14 cellular contexts compared by ENCODE assay signal in the genomic region with DNA sequence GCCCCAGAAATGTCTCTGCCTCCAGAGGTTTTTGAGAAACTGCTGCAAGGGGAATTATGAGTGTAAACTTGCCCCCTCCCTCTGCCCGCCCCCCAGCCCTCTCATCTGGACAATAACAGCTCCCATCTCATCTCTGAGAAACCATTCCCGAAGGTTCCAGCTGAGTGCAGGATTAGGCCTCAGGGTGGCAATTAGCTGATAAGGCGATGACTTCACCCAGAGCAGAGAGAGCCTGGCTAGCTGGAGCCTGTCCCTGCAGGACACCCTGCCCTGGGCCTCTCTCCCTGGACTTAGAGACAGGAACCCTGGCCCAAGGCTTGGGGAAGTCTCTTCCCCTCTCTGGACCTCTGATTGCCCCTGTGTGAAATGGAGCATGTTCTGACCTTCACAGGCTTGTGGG. TPM values are rescaled to one million over a fixed set of nuclear protein-coding genes. Genes with fewer than 3 reads are reported as not detected.
DNase-seq lines count a peak whose midpoint lies in the region; ATAC-seq and TF ChIP-seq lines count a peak whose summit lies in the region.
"Had no signal": no experiment of that assay in that cellular context is flagged by ENCODE, and none has a peak within 500 bp of the region (broad histone marks: within the 10 kb centered on the region; RNA-seq: fewer than 3 reads in every experiment).

No MANE protein-coding gene starts in this region.

- WGBS in endodermal cell (ENCODE audit: insufficient coverage in 1 of 2, insufficient read length in 1 of 2), 2 experiments = 35 to 92% methylated on average over 2 to 3 of the region's 3 CpGs
- WGBS in mesodermal cell (ENCODE audit: insufficient coverage in 2 of 2), 2 experiments = 29 to 33% methylated on average over 1 of the region's 3 CpGs

- H3K4me1 ChIP-seq in endodermal cell (ENCODE audit: control insufficient read depth, insufficient read depth, low read length) = peaks cover 38% of the 10 kb centered on the region
- H3K4me1 ChIP-seq in mesodermal cell (ENCODE audit: control insufficient read depth, insufficient read depth, low read length, poor library complexity, severe bottlenecking) = peaks cover 55% of the 10 kb centered on the region
- no peaks in the 10 kb centered on the region for H3K4me1 ChIP-seq in lower lobe of right lung
- H3K4me1 ChIP-seq: ascending aorta had no signal

- no peaks in the 10 kb centered on the region for H3K9me3 Mint-ChIP-seq in endodermal cell

- no peak for ATAC-seq in lower lobe of right lung

- DNase-seq in AG08395 (ENCODE audit: low spot score) (peak; percentile 25), NCI-H2227 (lab: John Stamatoyannopoulos, UW; ENCODE audit: unreplicated experiment) (peak; percentile 16), endodermal cell (peak; percentile 75), lower lobe of right lung (no peak), T-helper 1 cell (no peak), T-helper 9 cell (no peak)
- no peak for DNase-seq in activated CD4-positive, alpha-beta T cell treated with anti-CD3 and anti-CD28 coated beads, Interleukin-2, amount 50 U/mL, for 48 hours
- DNase-seq: H7, NCI-H2081 treated with DMSO at 0.1 percent for 48 hours, RPMI8226 had no signal

- intact Hi-C loops in lower lobe of right lung (cut with DNase I) = no loop called here

- H3K27me3 ChIP-seq in endodermal cell (ENCODE audit: control insufficient read depth, insufficient read depth, low read length, poor library complexity, severe bottlenecking) (no peaks in the 10 kb centered on the region), lower lobe of right lung (ENCODE audit: low read depth) (peaks cover 21% of the 10 kb centered on the region)

- H3K4me1 Mint-ChIP-seq in endodermal cell = peaks cover 59% of the 10 kb centered on the region

- peaks cover 6% of the 10 kb centered on the region for H3K27me3 Mint-ChIP-seq in endodermal cell (ENCODE audit: insufficient read depth)

- H3K36me3 ChIP-seq in endodermal cell (ENCODE audit: control insufficient read depth, insufficient read depth, low read length) = no peaks in the 10 kb centered on the region
- H3K36me3 ChIP-seq in mesodermal cell (ENCODE audit: control insufficient read depth, insufficient read depth, low read length) = no peaks in the 10 kb centered on the region
- no peaks in the 10 kb centered on the region for H3K36me3 ChIP-seq in lower lobe of right lung
- H3K36me3 ChIP-seq: ascending aorta had no signal

- H3K27ac ChIP-seq in endodermal cell (ENCODE audit: low read depth, low read length) = no peak overlapping the region
- H3K27ac ChIP-seq in mesodermal cell (ENCODE audit: low read depth, low read length, severe bottlenecking) = peak overlapping the region; percentile 92
- H3K27ac ChIP-seq in lower lobe of right lung = no peak overlapping the region
- H3K27ac ChIP-seq: VCaP had no signal

- H3K9me3 ChIP-seq in endodermal cell (ENCODE audit: control insufficient read depth, low read length) (no peaks in the 10 kb centered on the region), mesodermal cell (ENCODE audit: control insufficient read depth, low read length) (no peaks in the 10 kb centered on the region), lower lobe of right lung (no peaks in the 10 kb centered on the region)
- H3K9me3 ChIP-seq: ascending aorta had no signal

- H3K36me3 Mint-ChIP-seq in endodermal cell (ENCODE audit: low read depth) = no peaks in the 10 kb centered on the region

- H3K4me3 Mint-ChIP-seq in endodermal cell = no peak overlapping the region

- H3K27ac Mint-ChIP-seq in endodermal cell = peak overlapping the region; percentile 74

- TF ChIP-seq CTCF in endodermal cell (conservative IDR thresholded peaks at IDR 0.05) (no peak), lower lobe of right lung (IDR thresholded peaks at IDR 0.05) (no peak)

- H3K4me3 ChIP-seq in endodermal cell (ENCODE audit: low read length) (no peak overlapping the region), mesodermal cell (ENCODE audit: extremely low read depth, insufficient read depth, low read length, poor library complexity, severe bottlenecking) (no peak overlapping the region), lower lobe of right lung (no peak overlapping the region)
- H3K4me3 ChIP-seq: ascending aorta had no signal

- H3K9ac ChIP-seq in endodermal cell (ENCODE audit: extremely low read depth, low read length, poor library complexity, severe bottlenecking) = no peak overlapping the region

RNA-seq across cellular contexts. Expression of gene HAND1, which starts 45.7 kb away (rescaled TPM):
- total RNA-seq in endodermal cell (not detected), lower lobe of right lung (0.21 TPM)
- polyA plus RNA-seq in endodermal cell (2013, experiment 1 of 2) = 4.8 TPM
- polyA plus RNA-seq in endodermal cell (2013, experiment 2 of 2) = 3.4 TPM
- polyA plus RNA-seq in mesodermal cell (2013, experiment 1 of 2) = 366 TPM
- 464 TPM for polyA plus RNA-seq in mesodermal cell (2013, experiment 2 of 2)
- total RNA-seq: ascending aorta, H7 had no signal
- polyA plus RNA-seq: AG04450 had no signal

Comparison
In these comparisons a context has a peak if more than half of its experiments do, and no peak if none do; other contexts are left out.
1. DNase-seq: peak in AG08395 (single experiment), NCI-H2227 (single experiment) and endodermal cell (single experiment); none in lower lobe of right lung (single experiment), T-helper 1 cell (0 of 5), activated CD4-positive, alpha-beta T cell treated with anti-CD3 and anti-CD28 coated beads, Interleukin-2, amount 50 U/mL, for 48 hours (0 of 2) and T-helper 9 cell (single experiment).